In the genomic region with DNA sequence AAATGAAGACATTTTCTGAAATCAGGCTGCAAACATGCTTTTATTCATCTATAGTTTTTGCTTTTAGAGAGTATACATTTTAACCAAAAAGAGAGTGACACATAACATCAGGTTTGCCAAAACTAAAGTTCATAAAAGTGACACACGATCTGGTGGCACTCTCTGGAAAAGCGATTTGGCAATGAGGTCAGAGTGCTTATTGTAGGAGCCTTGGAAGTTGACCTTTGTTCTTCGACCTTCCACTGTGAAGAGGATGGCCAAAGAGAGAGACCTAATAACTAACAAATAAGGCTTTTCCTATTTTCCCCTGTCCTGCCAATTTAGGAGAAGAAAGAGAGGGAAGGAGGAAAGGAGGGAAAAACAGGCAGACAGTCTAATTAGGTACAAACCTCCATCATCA, we compare ENCODE assay signal across 22 cellular contexts.
"Had no signal": no experiment of that assay in that cellular context is flagged by ENCODE, and none has a peak within 500 bp of the region (broad histone marks: within the 10 kb centered on the region; RNA-seq: fewer than 3 reads in every experiment).

No MANE protein-coding gene starts in this region.

- H3K9me3 ChIP-seq: esophagus muscularis mucosa, gastroesophageal sphincter, heart right ventricle, prostate gland, right atrium auricular region, sigmoid colon, thoracic aorta, tibial nerve, upper lobe of right lung, uterus had no signal

- H3K27me3 ChIP-seq: esophagus muscularis mucosa, right atrium auricular region, sigmoid colon, tibial nerve, upper lobe of right lung had no signal

- H3K4me3 ChIP-seq: coronary artery, esophagus muscularis mucosa, gastroesophageal sphincter, heart right ventricle, lung, prostate gland, right atrium auricular region, sigmoid colon, thoracic aorta, tibial nerve, upper lobe of right lung, uterus had no signal

- H3K4me1 ChIP-seq: esophagus muscularis mucosa, gastroesophageal sphincter, heart right ventricle, prostate gland, right atrium auricular region, sigmoid colon, tibial nerve, upper lobe of right lung, uterus had no signal

- ATAC-seq: foreskin keratinocyte; gastroesophageal sphincter; heart right ventricle; left cardiac atrium; left ventricle myocardium superior; natural killer cell; stimulated activated naive B cell treated with anti-CD40 and anti-IgM and Interleukin-4, amounts not matched to agents 10 μg/mL and 1 μg/mL and 100 μg/mL, for 72 hours; upper lobe of right lung had no signal

- H3K36me3 ChIP-seq: esophagus muscularis mucosa, gastroesophageal sphincter, heart right ventricle, prostate gland, right atrium auricular region, sigmoid colon, thoracic aorta, tibial nerve, upper lobe of right lung, uterus had no signal

- H3K27ac ChIP-seq: coronary artery, esophagus muscularis mucosa, foreskin keratinocyte, gastroesophageal sphincter, heart right ventricle, prostate gland, right atrium auricular region, sigmoid colon, thoracic aorta, tibial nerve, upper lobe of right lung, uterus had no signal

- DNase-seq: effector memory CD4-positive, alpha-beta T cell; foreskin keratinocyte; glutamatergic neuron; heart right ventricle; hippocampal formation; left cardiac atrium; left ventricle myocardium superior; natural killer cell; sigmoid colon; stimulated activated CD4-positive, alpha-beta T cell treated with anti-CD3 and anti-CD28 coated beads, Interleukin-4, amount 100 ng/mL, for 4 hours; stimulated activated naive B cell treated with anti-CD40 and anti-IgM and Interleukin-4, amounts not matched to agents 10 μg/mL and 1 μg/mL and 100 μg/mL, for 72 hours; upper lobe of right lung; uterus had no signal

- FAIRE-seq: endothelial cell of umbilical vein had no signal
